8 cellular contexts compared by ENCODE assay signal in the genomic region with DNA sequence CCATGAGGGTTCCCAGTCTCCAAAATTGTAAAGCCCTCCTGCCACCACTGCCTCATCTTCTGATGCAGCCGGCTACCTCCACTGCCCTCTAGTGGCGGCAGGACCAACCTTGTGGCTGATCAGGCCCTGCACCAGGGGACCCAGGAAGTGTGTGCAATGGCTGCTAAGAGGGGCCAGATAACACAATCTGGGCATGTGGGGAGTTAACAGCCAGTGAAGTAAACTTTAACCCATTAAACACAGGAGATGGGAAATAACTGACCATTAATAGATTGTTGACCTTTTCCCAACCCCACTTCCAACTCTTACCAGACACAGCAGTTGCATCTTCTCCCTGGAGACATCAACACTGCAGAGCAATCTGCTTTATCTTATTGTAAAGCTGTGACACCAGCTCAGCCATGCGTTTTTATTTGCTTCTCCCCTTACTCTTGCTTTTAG.
DNase-seq lines count a peak whose midpoint lies in the region; ATAC-seq lines count a peak whose summit lies in the region.

No MANE protein-coding gene starts in this region.

- ATAC-seq in GM21526 (IDR thresholded peaks at IDR 0.05; ENCODE audit: low FRiP score, unreplicated experiment), result peak; percentile 99
- peak; percentile 80 to 90 for ATAC-seq in activated naive CD4-positive, alpha-beta T cell treated with anti-CD3 and anti-CD28 coated beads, Interleukin-2, amount 50 U/mL, for 72 hours

- H3K9me3 ChIP-seq in SJCRH30 (replicated peaks), result no peaks in the 10 kb centered on the region

- peaks cover 0 to 3% of the 10 kb centered on the region in 2 donors for H3K9me3 Mint-ChIP-seq in activated naive CD4-positive, alpha-beta T cell treated with anti-CD3 and anti-CD28 coated beads, Interleukin-2, amount 50 U/mL, for 72 hours

- no peak overlapping the region for H3K27ac ChIP-seq in SJCRH30

- H3K36me3 ChIP-seq in SJCRH30, result no peaks in the 10 kb centered on the region

- H3K4me3 ChIP-seq in SJCRH30, result no peak overlapping the region

- peak; percentile 8 for DNase-seq in GM04504 (ENCODE audit: low read depth)
- DNase-seq in HS-5 (ENCODE audit: low read depth), result peak; percentile 6
- peak; percentile 67 to 77 for DNase-seq in SJCRH30
- DNase-seq in activated naive CD4-positive, alpha-beta T cell treated with anti-CD3 and anti-CD28 coated beads, Interleukin-2, amount 50 U/mL, for 72 hours (ENCODE audit: low spot score in 2 of 2), result peak in 1 of 2 donors; percentile 79
- DNase-seq in iPS-NIHi11 (ENCODE audit: low spot score), result peak; percentile 91
- DNase-seq in stimulated activated CD4-positive, alpha-beta T cell treated with anti-CD3 and anti-CD28 coated beads, Interleukin-4, amount 100 ng/mL, for 4 hours, result peak; percentile 13 to 50
- no peak for DNase-seq in NOMO-1 (lab: John Stamatoyannopoulos, UW; ENCODE audit: unreplicated experiment in 2 of 2)

- H3K27me3 ChIP-seq in SJCRH30, result no peaks in the 10 kb centered on the region

- no peak overlapping the region for H3K27ac Mint-ChIP-seq in activated naive CD4-positive, alpha-beta T cell treated with anti-CD3 and anti-CD28 coated beads, Interleukin-2, amount 50 U/mL, for 72 hours

- no peaks in the 10 kb centered on the region for H3K36me3 Mint-ChIP-seq in activated naive CD4-positive, alpha-beta T cell treated with anti-CD3 and anti-CD28 coated beads, Interleukin-2, amount 50 U/mL, for 72 hours

- no peaks in the 10 kb centered on the region for H3K4me1 ChIP-seq in SJCRH30

Comparison
In these comparisons a context has a peak if more than half of its experiments do, and no peak if none do; other contexts are left out.
1. DNase-seq: peak in GM04504 (single experiment), HS-5 (single experiment), SJCRH30 (2 of 2), iPS-NIHi11 (single experiment) and stimulated activated CD4-positive, alpha-beta T cell treated with anti-CD3 and anti-CD28 coated beads, Interleukin-4, amount 100 ng/mL, for 4 hours (2 of 2); none in NOMO-1 (0 of 2).